Comparison of ENCODE assay signal across 8 cellular contexts in the genomic region with DNA sequence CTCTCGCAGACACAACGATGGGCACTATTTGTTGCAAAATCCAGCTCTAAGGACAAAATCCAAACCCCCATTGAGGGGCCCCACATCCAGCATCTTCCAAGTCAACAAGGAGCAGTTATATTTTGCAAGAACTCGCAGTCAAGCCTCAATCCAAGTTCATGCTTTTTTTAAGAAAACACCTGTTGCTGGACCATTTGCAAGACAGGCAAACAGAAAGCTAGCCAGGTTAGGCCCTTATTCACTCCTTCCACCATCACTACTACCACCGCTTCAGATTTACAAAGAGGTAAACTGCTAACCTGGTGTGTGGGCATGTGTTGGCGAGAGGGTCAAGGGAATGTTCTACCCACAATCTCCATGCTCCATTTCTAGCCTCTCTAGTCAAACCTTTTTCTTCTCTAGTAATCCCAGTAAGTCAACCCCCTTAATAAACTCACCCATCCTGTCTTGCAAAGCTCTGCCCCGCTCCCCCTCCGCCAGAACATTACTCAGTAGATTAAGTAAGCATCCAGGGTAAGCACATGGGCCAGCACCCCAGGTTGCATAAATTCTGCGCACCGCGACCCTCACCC. TPM values are rescaled to one million over a fixed set of nuclear protein-coding genes. Genes with fewer than 3 reads are reported as not detected.
DNase-seq lines count a peak whose midpoint lies in the region; FAIRE-seq and TF ChIP-seq lines count a peak whose summit lies in the region.

No MANE protein-coding gene starts in this region.

- POLR2A ChIA-PET in Caco-2 (lab: Charles Lee), result interaction anchor here (1.2 kb wide), 1 partner anchor 26 kb away, joined by 4 read pairs; no protein-coding TSS in a partner anchor

- peak overlapping the region; percentile 73 for H3K27ac ChIP-seq in effector memory CD4-positive, alpha-beta T cell (ENCODE audit: insufficient read depth, low read length, poor library complexity, severe bottlenecking)

- H3K9me3 ChIP-seq in Caco-2 (no peaks in the 10 kb centered on the region), neuron (ENCODE audit: low read length) (no peaks in the 10 kb centered on the region)
- H3K9me3 ChIP-seq in effector memory CD4-positive, alpha-beta T cell (ENCODE audit: control insufficient read depth, low read length), result no peaks in the 10 kb centered on the region

- no peak for FAIRE-seq in frontal cortex (lab: Jason Lieb, UNC)

- TF ChIP-seq POLR2A in NB4 (IDR thresholded peaks at IDR 0.05; ENCODE audit: extremely low read depth, insufficient read length), result no peak

- intact Hi-C loops in Caco-2 (cut with micrococcal nuclease; ENCODE audit: unreplicated experiment), result loop anchor here (2.0 kb wide), 1 partner anchor 16 kb away; no protein-coding TSS in a partner anchor

- peaks cover 10% of the 10 kb centered on the region for H3K36me3 Mint-ChIP-seq in Caco-2 (ENCODE audit: insufficient read depth, unreplicated experiment)

- peak overlapping the region; percentile 92 for H2AFZ ChIP-seq in neuron (ENCODE audit: low read depth, low read length)

- H3K4me1 ChIP-seq in Caco-2 (no peaks in the 10 kb centered on the region), neuron (ENCODE audit: insufficient read depth, low read length) (peaks cover 18% of the 10 kb centered on the region)
- H3K4me1 ChIP-seq in effector memory CD4-positive, alpha-beta T cell (ENCODE audit: control insufficient read depth, insufficient read depth, low read length, poor library complexity, severe bottlenecking), result peaks cover 7% of the 10 kb centered on the region

- peaks cover 6% of the 10 kb centered on the region for H3K4me1 Mint-ChIP-seq in Caco-2 (ENCODE audit: low read depth, unreplicated experiment)

- CTCF ChIA-PET in Caco-2 (lab: Charles Lee), result interaction anchor here (0.6 kb wide), 1 partner anchor 8 kb away, joined by 3 read pairs; no protein-coding TSS in a partner anchor

- DNase-seq in Caco-2 (no peak), NB4 (ENCODE audit: low read depth) (no peak), NCI-H2227 (lab: John Stamatoyannopoulos, UW; ENCODE audit: unreplicated experiment) (no peak), frontal cortex (ENCODE audit: low spot score in 2 of 2) (no peak), Ammon's horn (ENCODE audit: low spot score) (no peak)
- no peak for DNase-seq in effector memory CD4-positive, alpha-beta T cell
- no peak for DNase-seq in activated CD4-positive, CD25-positive, alpha-beta regulatory T cell (lab: John Stamatoyannopoulos, UW)

- peak overlapping the region; percentile 84 for H3K4me3 Mint-ChIP-seq in Caco-2 (ENCODE audit: unreplicated experiment)

- H3K4me3 ChIP-seq in Caco-2 (ENCODE audit: low read depth, low read length), result peak overlapping the region; percentile 76
- H3K4me3 ChIP-seq in NB4 (ENCODE audit: low read depth, low read length), result peak overlapping the region; percentile 76
- peak overlapping the region; percentile 68 for H3K4me3 ChIP-seq in effector memory CD4-positive, alpha-beta T cell (ENCODE audit: insufficient read depth, low read depth, low read length, poor library complexity, severe bottlenecking)
- H3K4me3 ChIP-seq in neuron (ENCODE audit: low read length), result peak overlapping the region; percentile 83

- peak overlapping the region; percentile 87 for H3K27ac Mint-ChIP-seq in Caco-2 (ENCODE audit: unreplicated experiment)

- TSS peak; percentile 53 for BruUV-seq in Caco-2 (replicated peaks; lab: Mats Ljungman, UMichigan)

- TF ChIP-seq CTCF in Caco-2 (IDR thresholded peaks at IDR 0.05; ENCODE audit: insufficient read depth in 1 of 2, low read depth in 1 of 2, low read length in 1 of 2, severe bottlenecking in 1 of 2, unreplicated experiment in 1 of 2) (no peak), NB4 (IDR thresholded peaks at IDR 0.05; ENCODE audit: low read depth, low read length) (no peak)

- H3K9me3 Mint-ChIP-seq in Caco-2 (ENCODE audit: unreplicated experiment), result no peaks in the 10 kb centered on the region

- H3K27me3 Mint-ChIP-seq in Caco-2 (ENCODE audit: insufficient read depth, unreplicated experiment), result no peaks in the 10 kb centered on the region

- H3K36me3 ChIP-seq in Caco-2 (ENCODE audit: control insufficient read depth, insufficient read depth, low read length) (no peaks in the 10 kb centered on the region), neuron (ENCODE audit: insufficient read depth, low read length) (no peaks in the 10 kb centered on the region)
- H3K36me3 ChIP-seq in effector memory CD4-positive, alpha-beta T cell (ENCODE audit: control insufficient read depth, insufficient read depth, low read length), result no peaks in the 10 kb centered on the region

- H3K27me3 ChIP-seq in Caco-2 (replicated peaks; ENCODE audit: control insufficient read depth, insufficient read depth, low read length) (no peaks in the 10 kb centered on the region), neuron (ENCODE audit: insufficient read depth, low read length) (no peaks in the 10 kb centered on the region)
- no peaks in the 10 kb centered on the region for H3K27me3 ChIP-seq in effector memory CD4-positive, alpha-beta T cell (replicated peaks; ENCODE audit: control insufficient read depth, insufficient read depth, low read length, poor library complexity, severe bottlenecking)

RNA-seq across cellular contexts. Expression of a gene that starts 0.7 kb away (rescaled TPM):
- 34.2 and 38.2 TPM in 2 replicates for total RNA-seq in Caco-2 (2022)
- total RNA-seq in frontal cortex, result 79.5 TPM

RNA-seq across cellular contexts. Expression of a gene that starts 50.7 kb away (rescaled TPM):
- 79.5 and 92.4 TPM in 2 replicates for total RNA-seq in Caco-2 (2022)
- total RNA-seq in frontal cortex, result 48.1 TPM
